In genomic region chr15:85330941-85331588, GRCh38 we compare ENCODE assay signal across 8 cellular contexts. TPM values are rescaled to one million over a fixed set of nuclear protein-coding genes. Genes with fewer than 3 reads are reported as not detected.
A peak's percentile ranks its signal among the peaks of the same experiment; 100 is the strongest.
DNase-seq lines count a peak whose midpoint lies in the region; ATAC-seq, FAIRE-seq and TF ChIP-seq lines count a peak whose summit lies in the region.

No MANE protein-coding gene starts in this region.

- DNase-seq in CD1c-positive myeloid dendritic cell (ENCODE audit: extremely low spot score) (peak; percentile 62), GM19239 (ENCODE audit: insufficient read length, low spot score) (peak; percentile 57), erythroblast (lab: John Stamatoyannopoulos, UW) (peak; percentile 45 to 54)
- peak; percentile 97 for DNase-seq in NK-92 treated with Interleukin-12 subunit alpha and Interleukin-12 subunit beta, amount 100 ng/mL, for 24 hours (lab: John Stamatoyannopoulos, UW)
- DNase-seq in activated CD8-positive, alpha-beta memory T cell treated with anti-CD3 and anti-CD28 coated beads, Interleukin-2, amount 50 U/mL, for 4 hours = peak; percentile 66
- DNase-seq in naive thymus-derived CD8-positive, alpha-beta T cell = peak; percentile 18 to 83 (median 54)
- peak; percentile 80 for DNase-seq in stimulated activated naive CD8-positive, alpha-beta T cell treated with anti-CD3 and anti-CD28 coated beads, Interleukin-15, Interleukin-2, amounts not matched to agents 100 U/mL and 50 U/mL, for 24 hours

- POLR2A ChIA-PET in naive thymus-derived CD8-positive, alpha-beta T cell (lab: Charles Lee) = interaction anchor here (0.6 to 2.6 kb wide), 12 partner anchors 12 to 89 kb away, joined by 3 to 28 read pairs (median 4); partner anchors contain the start of gene AKAP13

- H3K36me3 Mint-ChIP-seq in naive thymus-derived CD8-positive, alpha-beta T cell = no peaks in the 10 kb centered on the region

- H3K27ac Mint-ChIP-seq in naive thymus-derived CD8-positive, alpha-beta T cell = peak overlapping the region; percentile 82 to 98 (median 94)

- ATAC-seq in HG03439 (IDR thresholded peaks at IDR 0.05; ENCODE audit: unreplicated experiment) = peak; percentile 67
- ATAC-seq in naive thymus-derived CD8-positive, alpha-beta T cell = peak; percentile 70 to 75
- ATAC-seq in stimulated activated naive CD8-positive, alpha-beta T cell treated with anti-CD3 and anti-CD28 coated beads, Interleukin-15, Interleukin-2, amounts not matched to agents 100 U/mL and 50 U/mL, for 24 hours = peak; percentile 92

- H3K4me3 Mint-ChIP-seq in naive thymus-derived CD8-positive, alpha-beta T cell = peak overlapping the region; percentile 85 to 97 (median 92)

- no peak for TF ChIP-seq POLR2A in erythroblast (IDR thresholded peaks at IDR 0.05; ENCODE audit: low read length)

- FAIRE-seq in GM19239 (lab: Jason Lieb, UNC) = peak; percentile 85

- H3K27me3 Mint-ChIP-seq in naive thymus-derived CD8-positive, alpha-beta T cell = no peaks in the 10 kb centered on the region

- H3K4me1 Mint-ChIP-seq in naive thymus-derived CD8-positive, alpha-beta T cell = peaks cover 24 to 65% (median 53%) of the 10 kb centered on the region in 4 donors

- no peaks in the 10 kb centered on the region for H3K9me3 Mint-ChIP-seq in naive thymus-derived CD8-positive, alpha-beta T cell

RNA-seq across cellular contexts. Expression of gene AKAP13, which starts 49.3 kb away (rescaled TPM):
- total RNA-seq in naive thymus-derived CD8-positive, alpha-beta T cell = 100 to 1,000 TPM; 240 to 244 TPM
- 100 to 1,000 TPM; 113 to 131 (median 120) TPM for polyA plus RNA-seq in naive thymus-derived CD8-positive, alpha-beta T cell

Comparison
In these comparisons a context has a peak if more than half of its experiments do, and no peak if none do; other contexts are left out.
1. Peak in every context shown above with its lines: DNase-seq and ATAC-seq.